Comparison of ENCODE assay signal across 7 cellular contexts in genomic region chr5:79464695-79465332, GRCh38. TPM values are rescaled to one million over a fixed set of nuclear protein-coding genes. Genes with fewer than 3 reads are reported as not detected.
DNase-seq lines count a peak whose midpoint lies in the region; ATAC-seq and TF ChIP-seq lines count a peak whose summit lies in the region.

No MANE protein-coding gene starts in this region.

- no peak for DNase-seq in GM06990 (ENCODE audit: extremely low read depth, insufficient read length)
- peak; percentile 38 for DNase-seq in LoVo (ENCODE audit: low spot score)
- no peak for DNase-seq in WTC11 (ENCODE audit: low spot score)
- DNase-seq in right atrium auricular region (ENCODE audit: low spot score): no peak
- no peak for DNase-seq in stomach
- DNase-seq in mucosa of gallbladder (ENCODE audit: low spot score): no peak

- ATAC-seq in WTC11 (no peak), HG02623 (IDR thresholded peaks at IDR 0.05; ENCODE audit: unreplicated experiment) (no peak)

- no peak for TF ChIP-seq POLR2A in stomach (IDR thresholded peaks at IDR 0.05)

- H3K27me3 Mint-ChIP-seq in WTC11 (ENCODE audit: low read depth): no peaks in the 10 kb centered on the region

- H3K27ac ChIP-seq in right atrium auricular region: no peak overlapping the region
- H3K27ac ChIP-seq in stomach: no peak overlapping the region

- H3K4me3 Mint-ChIP-seq in WTC11: no peak overlapping the region

- no peaks in the 10 kb centered on the region for H3K27me3 ChIP-seq in GM06990 (replicated peaks; ENCODE audit: control insufficient read depth, insufficient read depth, low read length)
- no peaks in the 10 kb centered on the region for H3K27me3 ChIP-seq in right atrium auricular region
- H3K27me3 ChIP-seq in stomach: no peaks in the 10 kb centered on the region

- peak; percentile 63 for TF ChIP-seq CTCF in GM06990 (IDR thresholded peaks at IDR 0.05; ENCODE audit: insufficient read depth, low read length, poor library complexity, severe bottlenecking)
- peak; percentile 53 for TF ChIP-seq CTCF in WTC11 (IDR thresholded peaks at IDR 0.05)
- TF ChIP-seq CTCF in right atrium auricular region (IDR thresholded peaks at IDR 0.05): peak; percentile 51 to 71
- peak in 5 of 7 experiments; percentile 50 to 67 (median 54) for TF ChIP-seq CTCF in stomach (IDR thresholded peaks at IDR 0.05)

- CTCF ChIA-PET in WTC11 (lab: Charles Lee): interaction anchor here (0.6 to 1.6 kb wide), 4 partner anchors 8 to 332 kb away, joined by 3 to 5 read pairs (median 3); no protein-coding TSS in a partner anchor

- WGBS in stomach, 5 donors: 56 to 69% (median 62%) methylated on average over 6 of the region's 6 CpGs

- peaks cover 26% of the 10 kb centered on the region for H3K4me1 Mint-ChIP-seq in WTC11

- POLR2A ChIA-PET in WTC11 (lab: Charles Lee): no interaction called here

- H3K9me3 Mint-ChIP-seq in WTC11: peaks cover 6% of the 10 kb centered on the region; the same call in 1 of the 2 replicates

- H3K9me3 ChIP-seq in right atrium auricular region (no peaks in the 10 kb centered on the region), stomach (no peaks in the 10 kb centered on the region)

- H3K4me3 ChIP-seq in GM06990 (replicated peaks; ENCODE audit: low read depth, low read length): no peak overlapping the region
- H3K4me3 ChIP-seq in right atrium auricular region: no peak overlapping the region
- H3K4me3 ChIP-seq in stomach: no peak overlapping the region

- intact Hi-C loops in stomach (cut with DNase I; ENCODE audit: low total_unique reads): loop anchor here (5.0 to 10.0 kb wide), 2 partner anchors 330 to 443 kb away; no protein-coding TSS in a partner anchor

- TF ChIP-seq EP300 in stomach (IDR thresholded peaks at IDR 0.05): no peak

- no peaks in the 10 kb centered on the region for H3K36me3 ChIP-seq in GM06990 (ENCODE audit: control insufficient read depth, insufficient read depth, low read length)
- H3K36me3 ChIP-seq in right atrium auricular region: no peaks in the 10 kb centered on the region
- H3K36me3 ChIP-seq in stomach: no peaks in the 10 kb centered on the region

- H3K27ac Mint-ChIP-seq in WTC11: no peak overlapping the region

- H3K36me3 Mint-ChIP-seq in WTC11: no peaks in the 10 kb centered on the region; the same call in 1 of the 2 replicates

- H3K4me1 ChIP-seq in right atrium auricular region: peaks cover 0 to 6% of the 10 kb centered on the region in 2 donors
- peaks cover 0 to 9% (median 4%) of the 10 kb centered on the region in 4 donors for H3K4me1 ChIP-seq in stomach

TF ChIP-seq in WTC11, 78 proteins besides CTCF, POLR2A, EP300 and RAD21:
- no peak for TF ChIP-seq TCF7 (CRISPR knock-in tag; IDR thresholded peaks at IDR 0.05; ENCODE audit: low read depth)
- no peak for TF ChIP-seq ZNF138 (CRISPR knock-in tag; conservative IDR thresholded peaks at IDR 0.05)
- no peak for TF ChIP-seq GTF2I (CRISPR knock-in tag; conservative IDR thresholded peaks at IDR 0.05)
- TF ChIP-seq SOX15 (CRISPR knock-in tag; IDR thresholded peaks at IDR 0.05): no peak
- no peak for TF ChIP-seq CREM (CRISPR knock-in tag; IDR thresholded peaks at IDR 0.05)
- no peak for TF ChIP-seq SMAD4 (CRISPR knock-in tag; IDR thresholded peaks at IDR 0.05)
TF ChIP-seq in WTC11: peak in this region for 0.

RNA-seq across cellular contexts. Expression of gene HOMER1, which starts 49.1 kb away (rescaled TPM):
- total RNA-seq in WTC11 (2021): 32.1 to 37.6 TPM (median 35.5 TPM) in 3 replicates
- total RNA-seq in right atrium auricular region: 10 to 100 TPM; 30.1 to 31.4 TPM
- 10 to 100 TPM in 3 of 5 donors, 1 to 10 TPM in 2; 2.7 to 21.6 (median 13.6) TPM for total RNA-seq in stomach
- 1 to 10 TPM in 2 of 3 donors, under 1 TPM in 1; 0.85 to 2.3 (median 2.1) TPM for polyA plus RNA-seq in stomach
- 6.0 TPM for total RNA-seq in mucosa of gallbladder
